In genomic region chr10:97736902-97737769, GRCh38 we compare ENCODE assay signal across 1 cellular context.
TF ChIP-seq lines count a peak whose summit lies in the region.

TSS of gene ZFYVE27 (plus strand) at chr10:97737128. CDS start at chr10:97738478, 1,350 bp downstream.

TF ChIP-seq in HEK293, 187 proteins besides CTCF, POLR2A, EP300 and RAD21 (continued from another document and continues in another):
- TF ChIP-seq ZBTB48 (tag by site-specific recombination; IDR thresholded peaks at IDR 0.05) (peak; percentile 66; the same call in 1 of the 2 replicates), TRIM28 (IDR thresholded peaks at IDR 0.05; ENCODE audit: borderline replicate concordance, low read length) (no peak; the same call in 1 of the 2 replicates), ZNF311 (tag by site-specific recombination; IDR thresholded peaks at IDR 0.05; ENCODE audit: borderline replicate concordance) (no peak), INSM2 (tag by site-specific recombination; IDR thresholded peaks at IDR 0.05) (no peak; the same call in 1 of the 2 replicates), KLF10 (tag by site-specific recombination; IDR thresholded peaks at IDR 0.05) (no peak), ZSCAN18 (tag by site-specific recombination; IDR thresholded peaks at IDR 0.05) (0 out of 2 replicates have a peak, but pooled peaks have one; percentile 51), ZNF585B (tag by site-specific recombination; IDR thresholded peaks at IDR 0.05) (no peak), ZNF600 (tag by site-specific recombination; IDR thresholded peaks at IDR 0.05) (no peak), ZNF548 (tag by site-specific recombination; IDR thresholded peaks at IDR 0.05) (no peak), ZNF362 (tag by site-specific recombination; IDR thresholded peaks at IDR 0.05) (no peak), GLIS1 (tag by site-specific recombination; IDR thresholded peaks at IDR 0.05) (peak; percentile 20), ZBTB1 (tag by site-specific recombination; IDR thresholded peaks at IDR 0.05) (no peak), TCF7L2 (IDR thresholded peaks at IDR 0.05; ENCODE audit: borderline replicate concordance, low read depth, low read length) (no peak), ZNF391 (tag by site-specific recombination; IDR thresholded peaks at IDR 0.05; ENCODE audit: borderline replicate concordance, low read depth) (peak; percentile 77; the same call in 1 of the 2 replicates), ZNF518A (tag by site-specific recombination; conservative IDR thresholded peaks at IDR 0.05; ENCODE audit: low read depth) (no peak; the same call in 1 of the 2 replicates), REPIN1 (tag by site-specific recombination; IDR thresholded peaks at IDR 0.05; ENCODE audit: low read depth) (peak; percentile 73; the same call in 1 of the 2 replicates), ZFP69B (tag by site-specific recombination; IDR thresholded peaks at IDR 0.05) (peak; percentile 74; the same call in 1 of the 2 replicates), HOXC10 (CRISPR knock-in tag; IDR thresholded peaks at IDR 0.05) (no peak), ZNF677 (tag by site-specific recombination; IDR thresholded peaks at IDR 0.05) (0 out of 2 replicates have a peak, but pooled peaks have one; percentile 20), ZNF146 (tag by site-specific recombination; IDR thresholded peaks at IDR 0.05) (no peak), ATF2 (tag by site-specific recombination; IDR thresholded peaks at IDR 0.05; ENCODE audit: low read depth) (peak; percentile 100), ZBTB8A (tag by site-specific recombination; IDR thresholded peaks at IDR 0.05) (peak; percentile 85), ZNF529 (tag by site-specific recombination; IDR thresholded peaks at IDR 0.05; ENCODE audit: insufficient replicate concordance) (no peak), KLF17 (tag by site-specific recombination; IDR thresholded peaks at IDR 0.05) (peak; percentile 72), SCRT2 (tag by site-specific recombination; IDR thresholded peaks at IDR 0.05) (no peak)
- TF ChIP-seq, protein P1, sequence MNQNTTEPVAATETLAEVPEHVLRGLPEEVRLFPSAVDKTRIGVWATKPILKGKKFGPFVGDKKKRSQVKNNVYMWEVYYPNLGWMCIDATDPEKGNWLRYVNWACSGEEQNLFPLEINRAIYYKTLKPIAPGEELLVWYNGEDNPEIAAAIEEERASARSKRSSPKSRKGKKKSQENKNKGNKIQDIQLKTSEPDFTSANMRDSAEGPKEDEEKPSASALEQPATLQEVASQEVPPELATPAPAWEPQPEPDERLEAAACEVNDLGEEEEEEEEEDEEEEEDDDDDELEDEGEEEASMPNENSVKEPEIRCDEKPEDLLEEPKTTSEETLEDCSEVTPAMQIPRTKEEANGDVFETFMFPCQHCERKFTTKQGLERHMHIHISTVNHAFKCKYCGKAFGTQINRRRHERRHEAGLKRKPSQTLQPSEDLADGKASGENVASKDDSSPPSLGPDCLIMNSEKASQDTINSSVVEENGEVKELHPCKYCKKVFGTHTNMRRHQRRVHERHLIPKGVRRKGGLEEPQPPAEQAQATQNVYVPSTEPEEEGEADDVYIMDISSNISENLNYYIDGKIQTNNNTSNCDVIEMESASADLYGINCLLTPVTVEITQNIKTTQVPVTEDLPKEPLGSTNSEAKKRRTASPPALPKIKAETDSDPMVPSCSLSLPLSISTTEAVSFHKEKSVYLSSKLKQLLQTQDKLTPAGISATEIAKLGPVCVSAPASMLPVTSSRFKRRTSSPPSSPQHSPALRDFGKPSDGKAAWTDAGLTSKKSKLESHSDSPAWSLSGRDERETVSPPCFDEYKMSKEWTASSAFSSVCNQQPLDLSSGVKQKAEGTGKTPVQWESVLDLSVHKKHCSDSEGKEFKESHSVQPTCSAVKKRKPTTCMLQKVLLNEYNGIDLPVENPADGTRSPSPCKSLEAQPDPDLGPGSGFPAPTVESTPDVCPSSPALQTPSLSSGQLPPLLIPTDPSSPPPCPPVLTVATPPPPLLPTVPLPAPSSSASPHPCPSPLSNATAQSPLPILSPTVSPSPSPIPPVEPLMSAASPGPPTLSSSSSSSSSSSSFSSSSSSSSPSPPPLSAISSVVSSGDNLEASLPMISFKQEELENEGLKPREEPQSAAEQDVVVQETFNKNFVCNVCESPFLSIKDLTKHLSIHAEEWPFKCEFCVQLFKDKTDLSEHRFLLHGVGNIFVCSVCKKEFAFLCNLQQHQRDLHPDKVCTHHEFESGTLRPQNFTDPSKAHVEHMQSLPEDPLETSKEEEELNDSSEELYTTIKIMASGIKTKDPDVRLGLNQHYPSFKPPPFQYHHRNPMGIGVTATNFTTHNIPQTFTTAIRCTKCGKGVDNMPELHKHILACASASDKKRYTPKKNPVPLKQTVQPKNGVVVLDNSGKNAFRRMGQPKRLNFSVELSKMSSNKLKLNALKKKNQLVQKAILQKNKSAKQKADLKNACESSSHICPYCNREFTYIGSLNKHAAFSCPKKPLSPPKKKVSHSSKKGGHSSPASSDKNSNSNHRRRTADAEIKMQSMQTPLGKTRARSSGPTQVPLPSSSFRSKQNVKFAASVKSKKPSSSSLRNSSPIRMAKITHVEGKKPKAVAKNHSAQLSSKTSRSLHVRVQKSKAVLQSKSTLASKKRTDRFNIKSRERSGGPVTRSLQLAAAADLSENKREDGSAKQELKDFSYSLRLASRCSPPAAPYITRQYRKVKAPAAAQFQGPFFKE (tag by site-specific recombination; IDR thresholded peaks at IDR 0.05; ENCODE audit: borderline replicate concordance), result no peak
- TF ChIP-seq, protein P2, sequence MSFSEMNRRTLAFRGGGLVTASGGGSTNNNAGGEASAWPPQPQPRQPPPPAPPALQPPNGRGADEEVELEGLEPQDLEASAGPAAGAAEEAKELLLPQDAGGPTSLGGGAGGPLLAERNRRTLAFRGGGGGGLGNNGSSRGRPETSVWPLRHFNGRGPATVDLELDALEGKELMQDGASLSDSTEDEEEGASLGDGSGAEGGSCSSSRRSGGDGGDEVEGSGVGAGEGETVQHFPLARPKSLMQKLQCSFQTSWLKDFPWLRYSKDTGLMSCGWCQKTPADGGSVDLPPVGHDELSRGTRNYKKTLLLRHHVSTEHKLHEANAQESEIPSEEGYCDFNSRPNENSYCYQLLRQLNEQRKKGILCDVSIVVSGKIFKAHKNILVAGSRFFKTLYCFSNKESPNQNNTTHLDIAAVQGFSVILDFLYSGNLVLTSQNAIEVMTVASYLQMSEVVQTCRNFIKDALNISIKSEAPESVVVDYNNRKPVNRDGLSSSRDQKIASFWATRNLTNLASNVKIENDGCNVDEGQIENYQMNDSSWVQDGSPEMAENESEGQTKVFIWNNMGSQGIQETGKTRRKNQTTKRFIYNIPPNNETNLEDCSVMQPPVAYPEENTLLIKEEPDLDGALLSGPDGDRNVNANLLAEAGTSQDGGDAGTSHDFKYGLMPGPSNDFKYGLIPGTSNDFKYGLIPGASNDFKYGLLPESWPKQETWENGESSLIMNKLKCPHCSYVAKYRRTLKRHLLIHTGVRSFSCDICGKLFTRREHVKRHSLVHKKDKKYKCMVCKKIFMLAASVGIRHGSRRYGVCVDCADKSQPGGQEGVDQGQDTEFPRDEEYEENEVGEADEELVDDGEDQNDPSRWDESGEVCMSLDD (tag by site-specific recombination; IDR thresholded peaks at IDR 0.05), result peak; percentile 47; the same call in 1 of the 2 replicates
- TF ChIP-seq, protein P3, sequence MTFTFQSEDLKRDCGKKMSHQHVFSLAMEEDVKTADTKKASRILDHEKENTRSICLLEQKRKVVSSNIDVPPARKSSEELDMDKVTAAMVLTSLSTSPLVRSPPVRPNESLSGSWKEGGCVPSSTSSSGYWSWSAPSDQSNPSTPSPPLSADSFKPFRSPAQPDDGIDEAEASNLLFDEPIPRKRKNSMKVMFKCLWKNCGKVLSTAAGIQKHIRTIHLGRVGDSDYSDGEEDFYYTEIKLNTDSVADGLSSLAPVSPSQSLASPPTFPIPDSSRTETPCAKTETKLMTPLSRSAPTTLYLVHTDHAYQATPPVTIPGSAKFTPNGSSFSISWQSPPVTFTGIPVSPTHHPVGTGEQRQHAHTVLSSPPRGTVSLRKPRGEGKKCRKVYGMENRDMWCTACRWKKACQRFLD (tag by site-specific recombination; IDR thresholded peaks at IDR 0.05), result no peak
- TF ChIP-seq, protein P4, sequence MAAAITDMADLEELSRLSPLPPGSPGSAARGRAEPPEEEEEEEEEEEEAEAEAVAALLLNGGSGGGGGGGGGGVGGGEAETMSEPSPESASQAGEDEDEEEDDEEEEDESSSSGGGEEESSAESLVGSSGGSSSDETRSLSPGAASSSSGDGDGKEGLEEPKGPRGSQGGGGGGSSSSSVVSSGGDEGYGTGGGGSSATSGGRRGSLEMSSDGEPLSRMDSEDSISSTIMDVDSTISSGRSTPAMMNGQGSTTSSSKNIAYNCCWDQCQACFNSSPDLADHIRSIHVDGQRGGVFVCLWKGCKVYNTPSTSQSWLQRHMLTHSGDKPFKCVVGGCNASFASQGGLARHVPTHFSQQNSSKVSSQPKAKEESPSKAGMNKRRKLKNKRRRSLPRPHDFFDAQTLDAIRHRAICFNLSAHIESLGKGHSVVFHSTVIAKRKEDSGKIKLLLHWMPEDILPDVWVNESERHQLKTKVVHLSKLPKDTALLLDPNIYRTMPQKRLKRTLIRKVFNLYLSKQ (tag by site-specific recombination; IDR thresholded peaks at IDR 0.05; ENCODE audit: borderline replicate concordance), result no peak
